ENCODE assay signal across 8 cellular contexts in genomic region chr12:4164591-4165558, GRCh38.
DNase-seq lines count a peak whose midpoint lies in the region; ATAC-seq and TF ChIP-seq lines count a peak whose summit lies in the region.

No MANE protein-coding gene starts in this region.

- peaks cover 33% of the 10 kb centered on the region for H3K4me1 Mint-ChIP-seq in activated naive CD8-positive, alpha-beta T cell (ENCODE audit: low read depth)

- intact Hi-C loops in left ventricle myocardium inferior (cut with micrococcal nuclease) = no loop called here

- H3K36me3 Mint-ChIP-seq in activated naive CD8-positive, alpha-beta T cell = no peaks in the 10 kb centered on the region

- peak overlapping the region; percentile 68 for H3K4me3 ChIP-seq in left ventricle myocardium inferior

- H3K27ac ChIP-seq in left ventricle myocardium inferior (replicated peaks) = peak overlapping the region; percentile 56

- peaks cover 10% of the 10 kb centered on the region for H3K4me1 ChIP-seq in left ventricle myocardium inferior

- ATAC-seq in GM19397 (IDR thresholded peaks at IDR 0.05; ENCODE audit: unreplicated experiment) (peak; percentile 76), GM18870 (IDR thresholded peaks at IDR 0.05; ENCODE audit: unreplicated experiment) (no peak)

- H3K27me3 ChIP-seq in left ventricle myocardium inferior (ENCODE audit: low read depth) = no peaks in the 10 kb centered on the region

- H3K9me3 Mint-ChIP-seq in activated naive CD8-positive, alpha-beta T cell (ENCODE audit: low read depth) = no peaks in the 10 kb centered on the region

- DNase-seq in ACHN (peak; percentile 89), NCI-H226 (peak; percentile 93), left ventricle myocardium inferior (peak; percentile 40), retina (peak; percentile 90), GF-D8 (lab: John Stamatoyannopoulos, UW) (no peak)

- H3K27me3 Mint-ChIP-seq in activated naive CD8-positive, alpha-beta T cell = no peaks in the 10 kb centered on the region

- peak overlapping the region; percentile 96 for H3K27ac Mint-ChIP-seq in activated naive CD8-positive, alpha-beta T cell

- no peaks in the 10 kb centered on the region for H3K9me3 ChIP-seq in left ventricle myocardium inferior (replicated peaks)

- H3K36me3 ChIP-seq in left ventricle myocardium inferior = no peaks in the 10 kb centered on the region

- peak overlapping the region; percentile 88 for H3K4me3 Mint-ChIP-seq in activated naive CD8-positive, alpha-beta T cell

- in situ Hi-C loops in ACHN (cut with HindIII; ENCODE audit: low pct_ligation_motif_present, low pct_unique_long_range_greater_than_20kb, low sequenced_read_pairs) = no loop called here

- no peak for TF ChIP-seq CTCF in left ventricle myocardium inferior (IDR thresholded peaks at IDR 0.05; ENCODE audit: borderline replicate concordance)
